Comparison of ENCODE assay signal across 8 cellular contexts in the genomic region with DNA sequence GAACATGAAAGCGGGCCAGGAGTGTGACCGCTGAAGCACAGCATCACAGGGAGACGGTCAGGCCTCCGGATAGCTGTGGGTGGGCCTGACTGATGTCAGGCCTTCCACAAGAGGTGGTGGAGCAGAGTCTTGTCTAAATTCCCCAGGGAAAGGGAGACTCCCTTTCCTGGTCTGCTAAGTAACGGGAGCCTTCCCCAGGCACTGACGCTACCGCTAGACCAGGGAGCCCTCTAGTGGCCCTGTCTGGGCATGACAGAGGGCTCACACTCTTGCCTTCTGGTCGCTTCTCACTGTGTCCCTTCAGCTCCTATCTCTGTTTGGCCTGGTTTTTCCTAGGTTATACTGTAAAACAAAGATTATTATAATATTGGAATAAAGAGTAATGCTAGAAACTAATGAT. TPM values are rescaled to one million over a fixed set of nuclear protein-coding genes. Genes with fewer than 3 reads are reported as not detected.
A peak's percentile ranks its signal among the peaks of the same experiment; 100 is the strongest.
DNase-seq lines count a peak whose midpoint lies in the region; ATAC-seq and TF ChIP-seq lines count a peak whose summit lies in the region.

No MANE protein-coding gene starts in this region.

- H3K4me1 ChIP-seq in Peyer's patch = no peaks in the 10 kb centered on the region
- H3K4me1 ChIP-seq in adrenal gland (replicated peaks in 1 of 2) = no peaks in the 10 kb centered on the region

- TF ChIP-seq POLR2A in Peyer's patch (IDR thresholded peaks at IDR 0.05) (no peak), adrenal gland (IDR thresholded peaks at IDR 0.05) (no peak)

- H3K27me3 ChIP-seq in Peyer's patch (no peaks in the 10 kb centered on the region), adrenal gland (no peaks in the 10 kb centered on the region)

- H3K27ac ChIP-seq in Peyer's patch (no peak overlapping the region), adrenal gland (no peak overlapping the region)

- TF ChIP-seq CTCF in Peyer's patch (IDR thresholded peaks at IDR 0.05) (peak in 5 of 6 experiments; percentile 30 to 79 (median 50)), adrenal gland (IDR thresholded peaks at IDR 0.05) (peak; percentile 45 to 82 (median 70))

- 62 to 72% (median 67%) methylated on average over 8 of the region's 8 CpGs for WGBS in adrenal gland, 4 donors

- H3K36me3 ChIP-seq in Peyer's patch (no peaks in the 10 kb centered on the region), adrenal gland (replicated peaks in 1 of 2) (no peaks in the 10 kb centered on the region)

- H3K9me3 ChIP-seq in Peyer's patch (peaks cover 0 to 9% (median 4%) of the 10 kb centered on the region in 4 donors), adrenal gland (replicated peaks in 1 of 3) (no peaks in the 10 kb centered on the region)

- no peak for ATAC-seq in HG03108 (IDR thresholded peaks at IDR 0.05; ENCODE audit: unreplicated experiment)

- no peak overlapping the region for H3K4me3 ChIP-seq in Peyer's patch
- H3K4me3 ChIP-seq in adrenal gland = no peak overlapping the region

- peak; percentile 59 for DNase-seq in DMS53 (lab: John Stamatoyannopoulos, UW)
- no peak for DNase-seq in DMS53 treated with DMSO at 0.1 percent for 48 hours (lab: John Stamatoyannopoulos, UW; ENCODE audit: unreplicated experiment)
- DNase-seq in Peyer's patch = peak in 2 of 3 donors; percentile 53 to 64
- peak; percentile 42 to 84 (median 65) for DNase-seq in adrenal gland
- peak; percentile 74 for DNase-seq in inferior parietal cortex (ENCODE audit: extremely low spot score)
- peak in 2 of 3 donors; percentile 2 to 28 for DNase-seq in stimulated activated CD4-positive, alpha-beta T cell treated with anti-CD3 and anti-CD28 coated beads, TNF-alpha, amount 100 ng/mL, for 1 hour (ENCODE audit: low read depth in 3 of 3, low spot score in 1 of 3)
- DNase-seq in putamen (ENCODE audit: low spot score) = no peak

- intact Hi-C loops in adrenal gland (cut with DNase I) = no loop called here

RNA-seq across cellular contexts. Expression of gene ZNF695, which starts 36.5 kb away (rescaled TPM):
- total RNA-seq in Peyer's patch = 1 to 10 TPM in 1 of 4 donors, under 1 TPM in 2, not detected in 1; 0.53 to 5.8 (median 0.94) TPM
- 1 to 10 TPM in 1 of 8 donors, under 1 TPM in 3, not detected in 4; 0.19 to 1.8 (median 0.34) TPM for total RNA-seq in adrenal gland
- under 1 TPM in 2 of 3 donors, not detected in 1; 0.07 to 0.13 TPM for polyA plus RNA-seq in adrenal gland

RNA-seq across cellular contexts. Expression of gene AHCTF1, which starts 39.6 kb away (rescaled TPM):
- total RNA-seq in Peyer's patch (10 to 100 TPM; 20.3 to 51.2 (median 29.9) TPM), adrenal gland (10 to 100 TPM; 21.2 to 42.6 (median 29.1) TPM)
- 10 to 100 TPM in 2 of 3 donors, 1 to 10 TPM in 1; 10.0 to 27.4 (median 11.5) TPM for polyA plus RNA-seq in adrenal gland

Comparison
In these comparisons a context has a peak if more than half of its experiments do, and no peak if none do; other contexts are left out.
1. DNase-seq: peak in DMS53 (single experiment), Peyer's patch (2 of 3), adrenal gland (7 of 7), inferior parietal cortex (single experiment) and stimulated activated CD4-positive, alpha-beta T cell treated with anti-CD3 and anti-CD28 coated beads, TNF-alpha, amount 100 ng/mL, for 1 hour (2 of 3); none in DMS53 treated with DMSO at 0.1 percent for 48 hours (single experiment) and putamen (single experiment).